1 cellular context compared by ENCODE assay signal in genomic region chr11:101862410-101863233, GRCh38.
TF ChIP-seq lines count a peak whose summit lies in the region.

No MANE protein-coding gene starts in this region.

TF ChIP-seq in HepG2, 621 proteins besides CTCF, POLR2A, EP300 and RAD21 (continued from another document):
- TF ChIP-seq, protein P1, sequence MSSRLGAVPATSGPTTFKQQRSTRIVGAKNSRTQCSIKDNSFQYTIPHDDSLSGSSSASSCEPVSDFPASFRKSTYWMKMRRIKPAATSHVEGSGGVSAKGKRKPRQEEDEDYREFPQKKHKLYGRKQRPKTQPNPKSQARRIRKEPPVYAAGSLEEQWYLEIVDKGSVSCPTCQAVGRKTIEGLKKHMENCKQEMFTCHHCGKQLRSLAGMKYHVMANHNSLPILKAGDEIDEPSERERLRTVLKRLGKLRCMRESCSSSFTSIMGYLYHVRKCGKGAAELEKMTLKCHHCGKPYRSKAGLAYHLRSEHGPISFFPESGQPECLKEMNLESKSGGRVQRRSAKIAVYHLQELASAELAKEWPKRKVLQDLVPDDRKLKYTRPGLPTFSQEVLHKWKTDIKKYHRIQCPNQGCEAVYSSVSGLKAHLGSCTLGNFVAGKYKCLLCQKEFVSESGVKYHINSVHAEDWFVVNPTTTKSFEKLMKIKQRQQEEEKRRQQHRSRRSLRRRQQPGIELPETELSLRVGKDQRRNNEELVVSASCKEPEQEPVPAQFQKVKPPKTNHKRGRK (CRISPR knock-in tag; IDR thresholded peaks at IDR 0.05) = no peak
- TF ChIP-seq ZSCAN9 (CRISPR knock-in tag; IDR thresholded peaks at IDR 0.05; ENCODE audit: borderline replicate concordance) (no peak), ZNF598 (CRISPR knock-in tag; IDR thresholded peaks at IDR 0.05; ENCODE audit: borderline replicate concordance) (no peak), ZNF879 (CRISPR knock-in tag; IDR thresholded peaks at IDR 0.05) (no peak), PITX1 (CRISPR knock-in tag; IDR thresholded peaks at IDR 0.05) (no peak), ZNF446 (CRISPR knock-in tag; IDR thresholded peaks at IDR 0.05) (no peak), MAFF (IDR thresholded peaks at IDR 0.05; ENCODE audit: low read depth, low read length) (no peak), ZNF263 (CRISPR knock-in tag; IDR thresholded peaks at IDR 0.05) (no peak), FOXC1 (CRISPR knock-in tag; IDR thresholded peaks at IDR 0.05; ENCODE audit: borderline replicate concordance) (no peak), NFKBIZ (CRISPR knock-in tag; IDR thresholded peaks at IDR 0.05) (no peak), ARID3A (IDR thresholded peaks at IDR 0.05; ENCODE audit: low read depth, low read length) (no peak; the same call in 1 of the 2 replicates), ZNF550 (CRISPR knock-in tag; IDR thresholded peaks at IDR 0.05; ENCODE audit: borderline replicate concordance) (no peak), SETDB1 (CRISPR knock-in tag; IDR thresholded peaks at IDR 0.05; ENCODE audit: borderline replicate concordance) (no peak), ELF1 (CRISPR knock-in tag; IDR thresholded peaks at IDR 0.05) (no peak), SMARCC2 (IDR thresholded peaks at IDR 0.05) (no peak), SAP130 (CRISPR knock-in tag; IDR thresholded peaks at IDR 0.05; ENCODE audit: low read depth) (0 out of 2 replicates have a peak, but pooled peaks have one; percentile 17), ZNF230 (CRISPR knock-in tag; IDR thresholded peaks at IDR 0.05) (no peak), SP1 (IDR thresholded peaks at IDR 0.05) (no peak), SP1 (CRISPR knock-in tag; IDR thresholded peaks at IDR 0.05) (no peak), ZNF256 (CRISPR knock-in tag; conservative IDR thresholded peaks at IDR 0.05) (no peak), RORA (CRISPR knock-in tag; IDR thresholded peaks at IDR 0.05) (no peak), FOSL2 (CRISPR knock-in tag; IDR thresholded peaks at IDR 0.05) (peak; percentile 38; the same call in 1 of the 2 replicates), TFDP1 (CRISPR knock-in tag; IDR thresholded peaks at IDR 0.05; ENCODE audit: borderline replicate concordance) (no peak), TEF (CRISPR knock-in tag; IDR thresholded peaks at IDR 0.05) (no peak), TBX2 (CRISPR knock-in tag; IDR thresholded peaks at IDR 0.05; ENCODE audit: borderline replicate concordance) (peak; percentile 39; the same call in 1 of the 2 replicates), ZNF367 (CRISPR knock-in tag; IDR thresholded peaks at IDR 0.05; ENCODE audit: borderline replicate concordance) (no peak), ZNF703 (CRISPR knock-in tag; IDR thresholded peaks at IDR 0.05; ENCODE audit: borderline replicate concordance) (no peak), LBX2 (CRISPR knock-in tag; IDR thresholded peaks at IDR 0.05; ENCODE audit: borderline replicate concordance) (no peak), FOXK1 (CRISPR knock-in tag; IDR thresholded peaks at IDR 0.05; ENCODE audit: borderline replicate concordance, low read depth) (no peak; the same call in 1 of the 2 replicates), ZNF232 (CRISPR knock-in tag; IDR thresholded peaks at IDR 0.05; ENCODE audit: borderline replicate concordance) (no peak), ZNF557 (CRISPR knock-in tag; IDR thresholded peaks at IDR 0.05) (no peak), KDM3A (CRISPR knock-in tag; IDR thresholded peaks at IDR 0.05; ENCODE audit: low read depth) (no peak), POLR2G (IDR thresholded peaks at IDR 0.05; ENCODE audit: low read depth, low read length) (no peak), BHLHE40 (IDR thresholded peaks at IDR 0.05; ENCODE audit: low read length) (no peak), HOXA5 (CRISPR knock-in tag; IDR thresholded peaks at IDR 0.05) (no peak)
- TF ChIP-seq, protein P2, sequence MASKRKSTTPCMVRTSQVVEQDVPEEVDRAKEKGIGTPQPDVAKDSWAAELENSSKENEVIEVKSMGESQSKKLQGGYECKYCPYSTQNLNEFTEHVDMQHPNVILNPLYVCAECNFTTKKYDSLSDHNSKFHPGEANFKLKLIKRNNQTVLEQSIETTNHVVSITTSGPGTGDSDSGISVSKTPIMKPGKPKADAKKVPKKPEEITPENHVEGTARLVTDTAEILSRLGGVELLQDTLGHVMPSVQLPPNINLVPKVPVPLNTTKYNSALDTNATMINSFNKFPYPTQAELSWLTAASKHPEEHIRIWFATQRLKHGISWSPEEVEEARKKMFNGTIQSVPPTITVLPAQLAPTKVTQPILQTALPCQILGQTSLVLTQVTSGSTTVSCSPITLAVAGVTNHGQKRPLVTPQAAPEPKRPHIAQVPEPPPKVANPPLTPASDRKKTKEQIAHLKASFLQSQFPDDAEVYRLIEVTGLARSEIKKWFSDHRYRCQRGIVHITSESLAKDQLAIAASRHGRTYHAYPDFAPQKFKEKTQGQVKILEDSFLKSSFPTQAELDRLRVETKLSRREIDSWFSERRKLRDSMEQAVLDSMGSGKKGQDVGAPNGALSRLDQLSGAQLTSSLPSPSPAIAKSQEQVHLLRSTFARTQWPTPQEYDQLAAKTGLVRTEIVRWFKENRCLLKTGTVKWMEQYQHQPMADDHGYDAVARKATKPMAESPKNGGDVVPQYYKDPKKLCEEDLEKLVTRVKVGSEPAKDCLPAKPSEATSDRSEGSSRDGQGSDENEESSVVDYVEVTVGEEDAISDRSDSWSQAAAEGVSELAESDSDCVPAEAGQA (IDR thresholded peaks at IDR 0.05; ENCODE audit: low read depth) = no peak
- TF ChIP-seq, protein P2 (CRISPR knock-in tag; IDR thresholded peaks at IDR 0.05; ENCODE audit: borderline replicate concordance) = no peak
- TF ChIP-seq, protein P3, sequence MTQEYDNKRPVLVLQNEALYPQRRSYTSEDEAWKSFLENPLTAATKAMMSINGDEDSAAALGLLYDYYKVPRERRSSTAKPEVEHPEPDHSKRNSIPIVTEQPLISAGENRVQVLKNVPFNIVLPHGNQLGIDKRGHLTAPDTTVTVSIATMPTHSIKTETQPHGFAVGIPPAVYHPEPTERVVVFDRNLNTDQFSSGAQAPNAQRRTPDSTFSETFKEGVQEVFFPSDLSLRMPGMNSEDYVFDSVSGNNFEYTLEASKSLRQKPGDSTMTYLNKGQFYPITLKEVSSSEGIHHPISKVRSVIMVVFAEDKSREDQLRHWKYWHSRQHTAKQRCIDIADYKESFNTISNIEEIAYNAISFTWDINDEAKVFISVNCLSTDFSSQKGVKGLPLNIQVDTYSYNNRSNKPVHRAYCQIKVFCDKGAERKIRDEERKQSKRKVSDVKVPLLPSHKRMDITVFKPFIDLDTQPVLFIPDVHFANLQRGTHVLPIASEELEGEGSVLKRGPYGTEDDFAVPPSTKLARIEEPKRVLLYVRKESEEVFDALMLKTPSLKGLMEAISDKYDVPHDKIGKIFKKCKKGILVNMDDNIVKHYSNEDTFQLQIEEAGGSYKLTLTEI (CRISPR knock-in tag; conservative IDR thresholded peaks at IDR 0.05) = no peak
- TF ChIP-seq, protein P4, sequence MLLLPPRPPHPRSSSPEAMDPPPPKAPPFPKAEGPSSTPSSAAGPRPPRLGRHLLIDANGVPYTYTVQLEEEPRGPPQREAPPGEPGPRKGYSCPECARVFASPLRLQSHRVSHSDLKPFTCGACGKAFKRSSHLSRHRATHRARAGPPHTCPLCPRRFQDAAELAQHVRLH (CRISPR knock-in tag; IDR thresholded peaks at IDR 0.05; ENCODE audit: borderline replicate concordance, low read depth) = no peak
- TF ChIP-seq, protein P5, sequence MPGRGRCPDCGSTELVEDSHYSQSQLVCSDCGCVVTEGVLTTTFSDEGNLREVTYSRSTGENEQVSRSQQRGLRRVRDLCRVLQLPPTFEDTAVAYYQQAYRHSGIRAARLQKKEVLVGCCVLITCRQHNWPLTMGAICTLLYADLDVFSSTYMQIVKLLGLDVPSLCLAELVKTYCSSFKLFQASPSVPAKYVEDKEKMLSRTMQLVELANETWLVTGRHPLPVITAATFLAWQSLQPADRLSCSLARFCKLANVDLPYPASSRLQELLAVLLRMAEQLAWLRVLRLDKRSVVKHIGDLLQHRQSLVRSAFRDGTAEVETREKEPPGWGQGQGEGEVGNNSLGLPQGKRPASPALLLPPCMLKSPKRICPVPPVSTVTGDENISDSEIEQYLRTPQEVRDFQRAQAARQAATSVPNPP (CRISPR knock-in tag; IDR thresholded peaks at IDR 0.05) = no peak
